In the genomic region with DNA sequence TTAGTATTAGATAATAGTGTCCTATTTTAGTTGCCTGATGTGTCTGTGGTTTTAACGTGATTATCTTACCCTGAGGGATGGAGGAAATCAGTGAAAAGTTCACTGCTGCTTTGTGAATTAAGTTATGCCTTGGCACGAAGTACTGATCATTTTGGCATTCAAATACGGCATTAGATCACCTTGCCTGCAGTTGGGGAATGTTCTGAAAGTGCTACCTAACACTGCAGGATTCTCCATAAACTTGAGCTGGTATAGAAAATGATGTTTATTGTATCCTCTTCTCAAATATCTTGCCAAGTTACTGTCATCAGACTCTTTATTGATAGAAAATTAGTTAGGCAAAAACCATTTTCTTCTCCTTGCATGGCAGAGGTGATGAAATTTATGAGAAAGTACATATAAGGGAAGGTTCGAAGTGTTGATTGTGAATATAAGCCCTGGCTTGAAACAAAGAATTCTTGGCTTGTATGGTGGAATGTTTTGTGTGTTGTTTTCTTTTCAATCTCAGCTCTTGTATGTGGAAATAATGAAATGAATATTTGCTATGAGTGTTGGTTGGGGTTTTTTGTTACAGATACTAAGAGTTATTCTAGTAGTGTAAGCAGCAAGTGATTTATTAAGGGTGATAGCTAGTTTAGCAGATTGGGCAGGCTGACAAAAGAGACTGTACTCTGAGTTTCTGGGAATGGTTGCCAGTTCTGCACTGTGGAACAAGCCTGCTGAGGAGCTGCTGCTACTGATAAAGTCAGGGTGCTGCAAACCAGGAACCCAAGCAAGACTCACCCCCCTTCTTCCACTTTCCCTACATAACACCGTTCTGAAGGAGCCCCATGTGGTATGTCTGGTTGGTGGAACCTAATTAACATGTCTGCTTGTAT, we compare ENCODE assay signal across 7 cellular contexts. TPM values are rescaled to one million over a fixed set of nuclear protein-coding genes. Genes with fewer than 3 reads are reported as not detected.
DNase-seq lines count a peak whose midpoint lies in the region; ATAC-seq and TF ChIP-seq lines count a peak whose summit lies in the region.

No MANE protein-coding gene starts in this region.

- H3K27ac ChIP-seq in adrenal gland = peak overlapping the region in 3 of 5 donors; percentile 27 to 48 (median 37)
- H3K27ac ChIP-seq in thoracic aorta = peak overlapping the region; percentile 43 to 63

- H3K4me1 ChIP-seq in adrenal gland (replicated peaks in 1 of 2) = peaks cover 12 to 25% of the 10 kb centered on the region in 2 donors
- H3K4me1 ChIP-seq in thoracic aorta (ENCODE audit: control insufficient read depth in 1 of 2, low read depth in 2 of 2) = peaks cover 13 to 43% of the 10 kb centered on the region in 2 donors

- DNase-seq in adrenal gland (peak; percentile 32 to 70 (median 56)), iPS-NIHi11 (ENCODE audit: low spot score) (peak; percentile 15), thoracic aorta (ENCODE audit: low spot score) (no peak), NCI-H82 treated with DMSO at 0.1 percent for 48 hours (lab: John Stamatoyannopoulos, UW; ENCODE audit: unreplicated experiment) (no peak)

- no peak for TF ChIP-seq POLR2A in adrenal gland (IDR thresholded peaks at IDR 0.05)

- TF ChIP-seq CTCF in adrenal gland (IDR thresholded peaks at IDR 0.05) (no peak), thoracic aorta (IDR thresholded peaks at IDR 0.05) (no peak)

- WGBS in adrenal gland, 4 donors = 21 to 26% (median 23%) methylated on average over 5 of the region's 5 CpGs

- no peaks in the 10 kb centered on the region for H3K27me3 ChIP-seq in adrenal gland
- H3K27me3 ChIP-seq in thoracic aorta (replicated peaks; ENCODE audit: insufficient read depth) = no peaks in the 10 kb centered on the region

- ATAC-seq in GM21529 (IDR thresholded peaks at IDR 0.05; ENCODE audit: unreplicated experiment) = peak; percentile 54
- ATAC-seq in thoracic aorta (ENCODE audit: insufficient number of reproducible peaks, low FRiP score, low read depth) = peak; percentile 81
- no peak for ATAC-seq in HG03442 (IDR thresholded peaks at IDR 0.05; ENCODE audit: unreplicated experiment)
- ATAC-seq in HG02870 (IDR thresholded peaks at IDR 0.05; ENCODE audit: unreplicated experiment) = no peak

- H3K4me3 ChIP-seq in adrenal gland (no peak overlapping the region), thoracic aorta (peak overlapping the region; percentile 52)

- intact Hi-C loops in adrenal gland (cut with DNase I) = no loop called here

- no peaks in the 10 kb centered on the region for H3K9me3 ChIP-seq in adrenal gland (replicated peaks in 1 of 3)
- H3K9me3 ChIP-seq in thoracic aorta = no peaks in the 10 kb centered on the region

- H3K36me3 ChIP-seq in adrenal gland (replicated peaks in 1 of 2) (no peaks in the 10 kb centered on the region), thoracic aorta (no peaks in the 10 kb centered on the region)

RNA-seq across cellular contexts. Expression of gene SIPA1L1, which starts 35.3 kb away (rescaled TPM):
- total RNA-seq in adrenal gland (100 to 1,000 TPM in 1 of 8 donors, 10 to 100 TPM in 7; 40.9 to 104 (median 76.1) TPM), thoracic aorta (10 to 100 TPM; 43.5 to 58.0 TPM)
- polyA plus RNA-seq in adrenal gland = 10 to 100 TPM; 31.6 to 78.1 (median 77.7) TPM

Comparison
In these comparisons a context has a peak if more than half of its experiments do, and no peak if none do; other contexts are left out.
1. ATAC-seq: peak in GM21529 (single experiment) and thoracic aorta (single experiment); none in HG03442 (single experiment) and HG02870 (single experiment).
2. DNase-seq: peak in adrenal gland (7 of 7) and iPS-NIHi11 (single experiment); none in thoracic aorta (single experiment) and NCI-H82 treated with DMSO at 0.1 percent for 48 hours (single experiment).